In genomic region chr11:47443817-47444216, GRCh38 we compare ENCODE assay signal across 2 cellular contexts.
A peak's percentile ranks its signal among the peaks of the same experiment; 100 is the strongest.
TF ChIP-seq lines count a peak whose summit lies in the region.

No MANE protein-coding gene starts in this region.

TF ChIP-seq in GM23338, 12 proteins besides CTCF, POLR2A, EP300 and RAD21:
- TF ChIP-seq ZNF462 (CRISPR knock-in tag; IDR thresholded peaks at IDR 0.05) (no peak), NANOG (IDR thresholded peaks at IDR 0.05; ENCODE audit: borderline replicate concordance) (no peak), POLR2AphosphoS5 (IDR thresholded peaks at IDR 0.05; ENCODE audit: low read depth) (no peak), JUNB (IDR thresholded peaks at IDR 0.05; ENCODE audit: unreplicated experiment) (no peak), ZNF114 (CRISPR knock-in tag; IDR thresholded peaks at IDR 0.05) (no peak), ETS1 (IDR thresholded peaks at IDR 0.05) (no peak), STAT1 (IDR thresholded peaks at IDR 0.05; ENCODE audit: unreplicated experiment) (no peak), CREB1 (CRISPR knock-in tag; IDR thresholded peaks at IDR 0.05; ENCODE audit: low read depth) (no peak), EZH2phosphoT487 (IDR thresholded peaks at IDR 0.05; ENCODE audit: unreplicated experiment) (no peak), ZNF331 (CRISPR knock-in tag; IDR thresholded peaks at IDR 0.05; ENCODE audit: low read depth) (no peak), REST (IDR thresholded peaks at IDR 0.05; ENCODE audit: unreplicated experiment) (no peak), EZH2 (IDR thresholded peaks at IDR 0.05; ENCODE audit: low read depth, unreplicated experiment) (no peak)

TF ChIP-seq in GM12878, 131 proteins besides CTCF, POLR2A, EP300 and RAD21:
- TF ChIP-seq HCFC1 (IDR thresholded peaks at IDR 0.05; ENCODE audit: low read length) (no peak), HDAC6 (IDR thresholded peaks at IDR 0.05; ENCODE audit: unreplicated experiment) (no peak), ATF2 (IDR thresholded peaks at IDR 0.05; ENCODE audit: low read length) (no peak), ZNF274 (IDR thresholded peaks at IDR 0.05; ENCODE audit: insufficient read depth, insufficient read length) (no peak), ATF7 (IDR thresholded peaks at IDR 0.05; ENCODE audit: low read depth) (peak; percentile 50; the same call in 1 of the 2 replicates), NR2F1 (conservative IDR thresholded peaks at IDR 0.05) (no peak), JUND (IDR thresholded peaks at IDR 0.05; ENCODE audit: low read depth, low read length) (no peak)
TF ChIP-seq in GM12878: peak in this region for 1.
